1 cellular context compared by ENCODE assay signal in genomic region chr9:38068866-38069628, GRCh38.
TF ChIP-seq lines count a peak whose summit lies in the region.

A gene with protein sequence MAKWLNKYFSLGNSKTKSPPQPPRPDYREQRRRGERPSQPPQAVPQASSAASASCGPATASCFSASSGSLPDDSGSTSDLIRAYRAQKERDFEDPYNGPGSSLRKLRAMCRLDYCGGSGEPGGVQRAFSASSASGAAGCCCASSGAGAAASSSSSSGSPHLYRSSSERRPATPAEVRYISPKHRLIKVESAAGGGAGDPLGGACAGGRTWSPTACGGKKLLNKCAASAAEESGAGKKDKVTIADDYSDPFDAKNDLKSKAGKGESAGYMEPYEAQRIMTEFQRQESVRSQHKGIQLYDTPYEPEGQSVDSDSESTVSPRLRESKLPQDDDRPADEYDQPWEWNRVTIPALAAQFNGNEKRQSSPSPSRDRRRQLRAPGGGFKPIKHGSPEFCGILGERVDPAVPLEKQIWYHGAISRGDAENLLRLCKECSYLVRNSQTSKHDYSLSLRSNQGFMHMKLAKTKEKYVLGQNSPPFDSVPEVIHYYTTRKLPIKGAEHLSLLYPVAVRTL (minus strand): TSS chr9:38069227. CDS start chr9:38068645, 582 bp downstream.

TF ChIP-seq in K562, 482 proteins besides CTCF, POLR2A, EP300 and RAD21 (continued from another document):
- TF ChIP-seq CTBP1 (IDR thresholded peaks at IDR 0.05; ENCODE audit: borderline replicate concordance), result peak; percentile 38; the same call in 1 of the 2 replicates
- TF ChIP-seq, protein P1, sequence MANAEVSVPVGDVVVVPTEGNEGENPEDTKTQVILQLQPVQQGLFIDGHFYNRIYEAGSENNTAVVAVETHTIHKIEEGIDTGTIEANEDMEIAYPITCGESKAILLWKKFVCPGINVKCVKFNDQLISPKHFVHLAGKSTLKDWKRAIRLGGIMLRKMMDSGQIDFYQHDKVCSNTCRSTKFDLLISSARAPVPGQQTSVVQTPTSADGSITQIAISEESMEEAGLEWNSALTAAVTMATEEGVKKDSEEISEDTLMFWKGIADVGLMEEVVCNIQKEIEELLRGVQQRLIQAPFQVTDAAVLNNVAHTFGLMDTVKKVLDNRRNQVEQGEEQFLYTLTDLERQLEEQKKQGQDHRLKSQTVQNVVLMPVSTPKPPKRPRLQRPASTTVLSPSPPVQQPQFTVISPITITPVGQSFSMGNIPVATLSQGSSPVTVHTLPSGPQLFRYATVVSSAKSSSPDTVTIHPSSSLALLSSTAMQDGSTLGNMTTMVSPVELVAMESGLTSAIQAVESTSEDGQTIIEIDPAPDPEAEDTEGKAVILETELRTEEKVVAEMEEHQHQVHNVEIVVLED (CRISPR knock-in tag; IDR thresholded peaks at IDR 0.05), result peak; percentile 34; the same call in 1 of the 2 replicates
- no peak for TF ChIP-seq POU5F1 (IDR thresholded peaks at IDR 0.05; ENCODE audit: borderline replicate concordance, low read depth, low read length, partially characterized antibody)
- TF ChIP-seq RBM14 (IDR thresholded peaks at IDR 0.05; ENCODE audit: borderline replicate concordance, insufficient read depth, low read depth, low read length), result 0 out of 2 replicates have a peak, but pooled peaks have one; percentile 3
- peak; percentile 39; the same call in 1 of the 2 replicates for TF ChIP-seq THAP12 (CRISPR knock-in tag; IDR thresholded peaks at IDR 0.05)
- TF ChIP-seq CXXC5 (CRISPR knock-in tag; IDR thresholded peaks at IDR 0.05), result peak; percentile 18
- TF ChIP-seq SAFB (IDR thresholded peaks at IDR 0.05; ENCODE audit: borderline replicate concordance, low read depth, low read length), result peak; percentile 82
- peak; percentile 92 for TF ChIP-seq KLF1 (tag; IDR thresholded peaks at IDR 0.05)
- peak; percentile 68 for TF ChIP-seq RB1 (IDR thresholded peaks at IDR 0.05; ENCODE audit: low read depth)
- TF ChIP-seq ZNF77 (CRISPR knock-in tag; IDR thresholded peaks at IDR 0.05), result 0 out of 2 replicates have a peak, but pooled peaks have one; percentile 53
- peak in 1 of 2 experiments; percentile 97; a peak in 2 of 4 replicates for TF ChIP-seq NONO (IDR thresholded peaks at IDR 0.05; ENCODE audit: low read depth in 2 of 2, low read length in 1 of 2)
- peak; percentile 80 for TF ChIP-seq REST (CRISPR knock-in tag; IDR thresholded peaks at IDR 0.05; ENCODE audit: low read depth)
- TF ChIP-seq HNRNPUL1 (IDR thresholded peaks at IDR 0.05; ENCODE audit: low read length), result no peak
- peak in 1 of 2 experiments; percentile 86; a peak in 2 of 4 replicates for TF ChIP-seq HDAC1 (IDR thresholded peaks at IDR 0.05)
- TF ChIP-seq HMGXB4 (CRISPR knock-in tag; IDR thresholded peaks at IDR 0.05), result peak; percentile 70; the same call in 1 of the 2 replicates
- TF ChIP-seq PHB (CRISPR knock-in tag; IDR thresholded peaks at IDR 0.05), result peak; percentile 82; the same call in 1 of the 2 replicates
- TF ChIP-seq ZNF639 (CRISPR knock-in tag; conservative IDR thresholded peaks at IDR 0.05 in 1 of 2, IDR thresholded peaks at IDR 0.05 in 1 of 2), result peak in 1 of 2 experiments; percentile 63; a peak in 2 of 4 replicates
- no peak for TF ChIP-seq SIRT6 (IDR thresholded peaks at IDR 0.05; ENCODE audit: low read depth, low read length)
- peak; percentile 55; the same call in 1 of the 2 replicates for TF ChIP-seq SUPT5H (IDR thresholded peaks at IDR 0.05)
- no peak for TF ChIP-seq PREB (CRISPR knock-in tag; IDR thresholded peaks at IDR 0.05)
- TF ChIP-seq ZNF436 (CRISPR knock-in tag; IDR thresholded peaks at IDR 0.05), result no peak
- peak; percentile 36; the same call in 1 of the 2 replicates for TF ChIP-seq FOSL1 (tag; conservative IDR thresholded peaks at IDR 0.05)
- TF ChIP-seq ELF2 (CRISPR knock-in tag; IDR thresholded peaks at IDR 0.05), result peak; percentile 56; the same call in 1 of the 2 replicates
- TF ChIP-seq TFAP4 (CRISPR knock-in tag; IDR thresholded peaks at IDR 0.05; ENCODE audit: borderline replicate concordance), result peak; percentile 53; the same call in 1 of the 2 replicates
- TF ChIP-seq CAMTA2 (CRISPR knock-in tag; conservative IDR thresholded peaks at IDR 0.05), result 0 out of 2 replicates have a peak, but pooled peaks have one; percentile 37
- peak; percentile 61 to 64; a peak in 3 of 4 replicates for TF ChIP-seq UBTF (IDR thresholded peaks at IDR 0.05; ENCODE audit: borderline replicate concordance in 1 of 2, low read depth in 2 of 2, low read length in 2 of 2)
- TF ChIP-seq SMC3 (conservative IDR thresholded peaks at IDR 0.05; ENCODE audit: insufficient read depth, low read depth, low read length), result 0 out of 2 replicates have a peak, but pooled peaks have one; percentile 1
- peak; percentile 76 for TF ChIP-seq RBFOX2 (IDR thresholded peaks at IDR 0.05; ENCODE audit: low read depth, low read length)
- TF ChIP-seq SMARCE1 (IDR thresholded peaks at IDR 0.05), result no peak
- TF ChIP-seq FOXP1 (CRISPR knock-in tag; IDR thresholded peaks at IDR 0.05), result peak; percentile 15; the same call in 1 of the 2 replicates
- 0 out of 2 replicates have a peak, but pooled peaks have one; percentile 44 for TF ChIP-seq ZFPM2 (CRISPR knock-in tag; IDR thresholded peaks at IDR 0.05)
- TF ChIP-seq ZFX (CRISPR knock-in tag; IDR thresholded peaks at IDR 0.05), result peak; percentile 47
- TF ChIP-seq MYC (IDR thresholded peaks at IDR 0.05; ENCODE audit: low read depth, low read length), result peak; percentile 33; the same call in 1 of the 2 replicates
- no peak for TF ChIP-seq MYC (CRISPR knock-in tag; IDR thresholded peaks at IDR 0.05; ENCODE audit: borderline replicate concordance, low read depth)
